ENCODE assay signal across 1 cellular context in genomic region chr5:94017579-94017978, GRCh38.
TF ChIP-seq lines count a peak whose summit lies in the region.

No MANE protein-coding gene starts in this region.

TF ChIP-seq in WTC11, 78 proteins besides CTCF, POLR2A, EP300 and RAD21 (continued from another document):
- TF ChIP-seq E2F5 (CRISPR knock-in tag; IDR thresholded peaks at IDR 0.05) (no peak), ZNF138 (CRISPR knock-in tag; conservative IDR thresholded peaks at IDR 0.05) (no peak), FOXK1 (CRISPR knock-in tag; IDR thresholded peaks at IDR 0.05) (no peak), CDX4 (CRISPR knock-in tag; IDR thresholded peaks at IDR 0.05; ENCODE audit: borderline replicate concordance) (no peak), MYBL2 (CRISPR knock-in tag; IDR thresholded peaks at IDR 0.05) (no peak), HMGA2 (CRISPR knock-in tag; IDR thresholded peaks at IDR 0.05) (no peak)
